In the genomic region with DNA sequence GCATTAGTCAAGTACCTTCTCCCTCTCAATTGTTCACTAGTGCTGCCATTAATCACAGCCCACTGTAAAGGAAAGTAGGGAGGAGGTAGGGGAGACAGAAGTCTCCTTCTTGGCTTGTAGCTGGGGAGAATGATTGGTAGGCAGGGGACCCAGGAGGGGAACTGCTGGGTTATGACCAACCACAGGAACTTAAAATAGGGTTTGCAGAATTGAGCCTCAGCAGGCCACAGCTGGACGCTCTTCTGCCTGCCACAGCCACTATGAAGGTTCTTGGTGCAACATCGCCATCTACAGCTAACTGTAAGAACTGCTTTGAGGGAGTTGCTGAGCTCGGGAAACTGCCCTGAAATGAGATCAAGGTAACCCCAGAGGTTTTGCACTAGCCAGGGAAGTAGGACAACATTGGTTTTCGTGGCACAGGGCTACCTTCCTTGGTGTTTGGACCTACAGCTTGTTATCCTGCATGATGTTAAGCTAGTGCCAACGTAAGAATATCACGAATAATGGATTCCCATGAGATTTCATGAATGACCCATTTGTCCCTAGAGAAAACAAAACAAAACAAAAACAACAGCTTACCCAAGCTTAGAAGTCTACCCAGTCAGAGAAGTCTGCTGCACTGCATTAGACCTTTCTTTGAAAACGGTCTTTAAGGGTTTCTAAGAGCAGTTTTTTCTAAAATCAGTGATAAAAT, we compare ENCODE assay signal across 9 cellular contexts.
DNase-seq lines count a peak whose midpoint lies in the region; ATAC-seq, FAIRE-seq and TF ChIP-seq lines count a peak whose summit lies in the region.
"Had no signal": no experiment of that assay in that cellular context is flagged by ENCODE, and none has a peak within 500 bp of the region (broad histone marks: within the 10 kb centered on the region; RNA-seq: fewer than 3 reads in every experiment).

No MANE protein-coding gene starts in this region.

- FAIRE-seq in GM18507 (lab: Jason Lieb, UNC): peak; percentile 76

- no peak overlapping the region for H3K4me3 Mint-ChIP-seq in CD8-positive, alpha-beta T cell

- no peaks in the 10 kb centered on the region for H3K36me3 Mint-ChIP-seq in CD8-positive, alpha-beta T cell

- ATAC-seq in HG02798 (IDR thresholded peaks at IDR 0.05; ENCODE audit: poor library complexity, unreplicated experiment) (peak; percentile 97), omental fat pad (ENCODE audit: low FRiP score) (peak; percentile 44)
- ATAC-seq in CD8-positive, alpha-beta T cell: no peak

- no peak overlapping the region for H3K27ac ChIP-seq in CD8-positive, alpha-beta T cell (ENCODE audit: low read depth, low read length)
- H3K27ac ChIP-seq: ovary had no signal

- H3K4me1 Mint-ChIP-seq in CD8-positive, alpha-beta T cell (ENCODE audit: low read depth): no peaks in the 10 kb centered on the region

- no peaks in the 10 kb centered on the region for H3K36me3 ChIP-seq in BE2C
- no peaks in the 10 kb centered on the region for H3K36me3 ChIP-seq in CD8-positive, alpha-beta T cell (ENCODE audit: insufficient read depth, low read length)
- H3K36me3 ChIP-seq: ovary had no signal

- H3K9me3 ChIP-seq in BE2C: no peaks in the 10 kb centered on the region
- no peaks in the 10 kb centered on the region for H3K9me3 ChIP-seq in CD8-positive, alpha-beta T cell (ENCODE audit: low read length)
- H3K9me3 ChIP-seq: ovary had no signal

- POLR2A ChIA-PET in CD8-positive, alpha-beta T cell (lab: Charles Lee): interaction anchor here (0.6 kb wide), 1 partner anchor 197 kb away, joined by 6 read pairs; no protein-coding TSS in a partner anchor

- H3K4me3 ChIP-seq in BE2C (ENCODE audit: low read depth, low read length) (no peak overlapping the region), NB4 (ENCODE audit: low read depth, low read length) (no peak overlapping the region), fibroblast of the aortic adventitia (ENCODE audit: low read depth, low read length) (no peak overlapping the region)
- no peak overlapping the region for H3K4me3 ChIP-seq in CD8-positive, alpha-beta T cell (ENCODE audit: low read depth, low read length)
- H3K4me3 ChIP-seq: ovary had no signal

- no peak overlapping the region for H3K27ac Mint-ChIP-seq in CD8-positive, alpha-beta T cell

- H3K27me3 Mint-ChIP-seq in CD8-positive, alpha-beta T cell (ENCODE audit: low read depth): no peaks in the 10 kb centered on the region

- H3K27me3 ChIP-seq in BE2C: no peaks in the 10 kb centered on the region
- no peaks in the 10 kb centered on the region for H3K27me3 ChIP-seq in CD8-positive, alpha-beta T cell (ENCODE audit: insufficient read depth, low read length)
- H3K27me3 ChIP-seq: ovary had no signal

- no peaks in the 10 kb centered on the region for H3K4me1 ChIP-seq in BE2C
- no peaks in the 10 kb centered on the region for H3K4me1 ChIP-seq in CD8-positive, alpha-beta T cell (ENCODE audit: insufficient read depth, low read length)

- no peak for TF ChIP-seq POLR2A in NB4 (IDR thresholded peaks at IDR 0.05; ENCODE audit: extremely low read depth, insufficient read length)

- intact Hi-C loops in CD8-positive, alpha-beta T cell (cut with DNase I, micrococcal nuclease): no loop called here

- TF ChIP-seq CTCF in BE2C (IDR thresholded peaks at IDR 0.05; ENCODE audit: low read depth, low read length): peak; percentile 78
- TF ChIP-seq CTCF in NB4 (IDR thresholded peaks at IDR 0.05; ENCODE audit: low read depth, low read length): peak; percentile 68
- TF ChIP-seq CTCF in fibroblast of the aortic adventitia (IDR thresholded peaks at IDR 0.05; ENCODE audit: insufficient read depth, low read length): peak; percentile 59
- TF ChIP-seq CTCF in omental fat pad (IDR thresholded peaks at IDR 0.05): no peak
- TF ChIP-seq CTCF in CD8-positive, alpha-beta T cell (IDR thresholded peaks at IDR 0.05): no peak

- CTCF ChIA-PET in CD8-positive, alpha-beta T cell (lab: Charles Lee): no interaction called here

- DNase-seq in BE2C: peak; percentile 54
- DNase-seq in GM18507 (ENCODE audit: extremely low spot score, insufficient read length, low read depth): peak; percentile 1
- DNase-seq in NB4 (ENCODE audit: low read depth): peak; percentile 71
- DNase-seq in SKM-1 treated with dmso at 0.1 percent for 144 hours (lab: John Stamatoyannopoulos, UW; ENCODE audit: unreplicated experiment): peak; percentile 62
- peak; percentile 54 for DNase-seq in fibroblast of the aortic adventitia (ENCODE audit: low read depth)
- no peak for DNase-seq in omental fat pad (ENCODE audit: low spot score)
- DNase-seq in CD8-positive, alpha-beta T cell: no peak

- H3K9me3 Mint-ChIP-seq in CD8-positive, alpha-beta T cell: peaks cover 18% of the 10 kb centered on the region

Comparison
In these comparisons a context has a peak if more than half of its experiments do, and no peak if none do; other contexts are left out.
1. DNase-seq: peak in BE2C (single experiment), GM18507 (single experiment), NB4 (single experiment), SKM-1 treated with dmso at 0.1 percent for 144 hours (single experiment) and fibroblast of the aortic adventitia (single experiment); none in omental fat pad (single experiment) and CD8-positive, alpha-beta T cell (0 of 7).
2. CTCF ChIP-seq: peak in BE2C (single experiment), NB4 (single experiment) and fibroblast of the aortic adventitia (single experiment); none in omental fat pad (0 of 3) and CD8-positive, alpha-beta T cell (single experiment).